In genomic region chr14:22929848-22930364, GRCh38 we compare ENCODE assay signal across 2 cellular contexts.
TF ChIP-seq lines count a peak whose summit lies in the region.

No MANE protein-coding gene starts in this region.

TF ChIP-seq in SK-N-SH, 30 proteins besides CTCF, POLR2A, EP300 and RAD21 (continued from another document):
- no peak for TF ChIP-seq USF2 (IDR thresholded peaks at IDR 0.05; ENCODE audit: borderline replicate concordance, low read depth, low read length)
- TF ChIP-seq SMC3 (IDR thresholded peaks at IDR 0.05; ENCODE audit: low read depth, low read length), result no peak
- no peak for TF ChIP-seq TEAD4 (IDR thresholded peaks at IDR 0.05; ENCODE audit: borderline replicate concordance, insufficient read depth)
- no peak for TF ChIP-seq EZH2phosphoT487 (IDR thresholded peaks at IDR 0.05; ENCODE audit: borderline replicate concordance, low read depth)
- peak; percentile 0 for TF ChIP-seq CHD2 (IDR thresholded peaks at IDR 0.05; ENCODE audit: low read length, partially characterized antibody)
- no peak for TF ChIP-seq TAF1 (IDR thresholded peaks at IDR 0.05; ENCODE audit: borderline replicate concordance, low read depth, low read length)
- TF ChIP-seq GABPA (IDR thresholded peaks at IDR 0.05; ENCODE audit: low read depth), result no peak

TF ChIP-seq in SK-N-SH treated with all-trans-retinoic acid at 6 μM for 48 hours, 23 proteins besides CTCF, POLR2A, EP300 and RAD21 (continued from another document):
- no peak for TF ChIP-seq TSHZ2 (CRISPR knock-in tag; IDR thresholded peaks at IDR 0.05)
- TF ChIP-seq ISL1 (CRISPR knock-in tag; IDR thresholded peaks at IDR 0.05), result no peak
- TF ChIP-seq ZNF70 (CRISPR knock-in tag; IDR thresholded peaks at IDR 0.05), result no peak
- TF ChIP-seq BACH2 (CRISPR knock-in tag; IDR thresholded peaks at IDR 0.05; ENCODE audit: borderline replicate concordance), result no peak
- TF ChIP-seq ESRRG (CRISPR knock-in tag; IDR thresholded peaks at IDR 0.05), result no peak
- TF ChIP-seq CSRNP3 (CRISPR knock-in tag; IDR thresholded peaks at IDR 0.05), result no peak
- TF ChIP-seq ZNF8 (CRISPR knock-in tag; IDR thresholded peaks at IDR 0.05), result no peak
